ENCODE assay signal across 21 cellular contexts in the genomic region with DNA sequence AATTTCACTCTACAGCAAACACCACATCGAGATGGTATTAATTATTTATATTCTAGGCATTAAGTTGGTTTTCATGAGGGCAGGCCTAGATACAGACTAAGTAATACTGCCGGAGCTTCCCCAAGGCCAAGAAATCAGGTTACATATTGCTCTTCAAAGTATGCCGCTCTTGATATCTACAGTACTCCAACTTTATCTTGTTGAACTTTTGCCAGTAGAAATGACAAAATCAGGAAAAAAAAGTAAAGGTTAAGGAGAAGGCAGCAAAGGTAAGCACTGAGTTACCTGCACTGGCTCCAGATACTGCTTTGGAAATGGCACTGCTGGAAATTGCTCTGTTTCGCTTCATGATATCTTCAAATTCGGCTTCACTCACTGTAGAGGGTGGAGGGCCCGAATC. TPM values are rescaled to one million over a fixed set of nuclear protein-coding genes. Genes with fewer than 3 reads are reported as not detected.
DNase-seq lines count a peak whose midpoint lies in the region; ATAC-seq and TF ChIP-seq lines count a peak whose summit lies in the region.
"Had no signal": no experiment of that assay in that cellular context is flagged by ENCODE, and none has a peak within 500 bp of the region (broad histone marks: within the 10 kb centered on the region; RNA-seq: fewer than 3 reads in every experiment).

No MANE protein-coding gene starts in this region.

- H3K4me3 Mint-ChIP-seq in activated T-cell treated with anti-CD3 and anti-CD28 coated beads, Interleukin-2, amount 50 U/mL, for 72 hours = no peak overlapping the region
- H3K4me3 Mint-ChIP-seq in activated CD8-positive, alpha-beta T cell treated with anti-CD3 and anti-CD28 coated beads for 36 hours = no peak overlapping the region
- H3K4me3 Mint-ChIP-seq: CD4-positive, CD25-positive, alpha-beta regulatory T cell had no signal

- peaks cover 31% of the 10 kb centered on the region for H3F3A ChIP-seq in MM.1S (ENCODE audit: insufficient read depth, low read length)

- peaks cover 22% of the 10 kb centered on the region for H3K4me1 Mint-ChIP-seq in activated T-cell treated with anti-CD3 and anti-CD28 coated beads, Interleukin-2, amount 50 U/mL, for 72 hours (ENCODE audit: low read depth)
- H3K4me1 Mint-ChIP-seq in activated CD8-positive, alpha-beta T cell treated with anti-CD3 and anti-CD28 coated beads for 36 hours (ENCODE audit: low read depth) = peaks cover 33% of the 10 kb centered on the region

- H3K27ac ChIP-seq in MM.1S (ENCODE audit: low read length) (peak overlapping the region; percentile 81; the same call in 1 of the 2 replicates), neutrophil (peak overlapping the region; percentile 90)
- H3K27ac ChIP-seq in effector memory CD4-positive, alpha-beta T cell (ENCODE audit: insufficient read depth, low read length, poor library complexity, severe bottlenecking) = no peak overlapping the region

- TF ChIP-seq CTCF in MM.1S (IDR thresholded peaks at IDR 0.05; ENCODE audit: low read length) = no peak
- no peak for TF ChIP-seq CTCF in activated CD8-positive, alpha-beta T cell treated with anti-CD3 and anti-CD28 coated beads for 36 hours (IDR thresholded peaks at IDR 0.05)
- TF ChIP-seq CTCF in neutrophil (IDR thresholded peaks at IDR 0.05) = no peak

- H3K79me2 ChIP-seq in MM.1S (ENCODE audit: low read length) = peaks cover 77% of the 10 kb centered on the region

- H3K4me2 ChIP-seq in MM.1S (ENCODE audit: low read depth, low read length) = peak overlapping the region; percentile 47; the same call in 1 of the 2 replicates

- no peak for ATAC-seq in activated T-cell treated with anti-CD3 and anti-CD28 coated beads, Interleukin-2, amount 50 U/mL, for 72 hours (replicated peaks in 1 of 2)
- no peak for ATAC-seq in activated CD8-positive, alpha-beta T cell treated with anti-CD3 and anti-CD28 coated beads for 36 hours
- ATAC-seq: HCT116, K562 had no signal

- H3K9me2 ChIP-seq in MM.1S (replicated peaks; ENCODE audit: insufficient read depth, low read length) = no peaks in the 10 kb centered on the region

- peaks cover 47% of the 10 kb centered on the region for H3K4me1 ChIP-seq in MM.1S (ENCODE audit: low read length)
- H3K4me1 ChIP-seq in neutrophil (ENCODE audit: control insufficient read depth in 1 of 2, insufficient read depth in 1 of 2, low read depth in 1 of 2, low read length in 1 of 2) = peaks cover 42 to 44% of the 10 kb centered on the region in 2 experiments
- no peaks in the 10 kb centered on the region for H3K4me1 ChIP-seq in effector memory CD4-positive, alpha-beta T cell (ENCODE audit: control insufficient read depth, insufficient read depth, low read length, poor library complexity, severe bottlenecking)
- H3K4me1 ChIP-seq: BE2C had no signal

- H3K9ac ChIP-seq in MM.1S (ENCODE audit: low read length) = no peak overlapping the region

- CTCF ChIA-PET in activated CD8-positive, alpha-beta T cell treated with anti-CD3 and anti-CD28 coated beads for 36 hours (lab: Charles Lee) = interaction anchor here (1.3 kb wide), 1 partner anchor 20 kb away, joined by 3 read pairs; no protein-coding TSS in a partner anchor

- H3K4me3 ChIP-seq in MM.1S (ENCODE audit: low read length) = no peak overlapping the region
- no peak overlapping the region for H3K4me3 ChIP-seq in neutrophil (ENCODE audit: low read depth in 1 of 2, low read length in 1 of 2)
- H3K4me3 ChIP-seq in effector memory CD4-positive, alpha-beta T cell (ENCODE audit: insufficient read depth, low read depth, low read length, poor library complexity, severe bottlenecking) = no peak overlapping the region
- H3K4me3 ChIP-seq: K562, MG63 had no signal

- POLR2A ChIA-PET in activated CD8-positive, alpha-beta T cell treated with anti-CD3 and anti-CD28 coated beads for 36 hours (lab: Charles Lee) = no interaction called here

- no peak for DNase-seq in activated T-cell treated with anti-CD3 and anti-CD28 coated beads, Interleukin-2, amount 50 U/mL, for 72 hours
- DNase-seq in activated T-cell treated with anti-CD3 and anti-CD28 coated beads, Interleukin-2, amount 50 U/mL, for 1 hour = no peak
- DNase-seq in MM.1S = no peak
- no peak for DNase-seq in activated CD8-positive, alpha-beta T cell treated with anti-CD3 and anti-CD28 coated beads for 36 hours
- DNase-seq in NCI-H1105 treated with DMSO at 0.1 percent for 48 hours (lab: John Stamatoyannopoulos, UW) = no peak
- no peak for DNase-seq in effector memory CD4-positive, alpha-beta T cell
- DNase-seq: BE2C; CD4-positive, CD25-positive, alpha-beta regulatory T cell; EL; GF-D8; MG63; NCI-H1048; NCI-H1436; NCI-H187 treated with DMSO at 0.1 percent for 48 hours; NCI-H2107; NCI-H446 treated with DMSO at 0.1 percent for 48 hours; NCI-H526 treated with DMSO at 0.1 percent for 48 hours; Right ventricle myocardium superior had no signal

- no peaks in the 10 kb centered on the region for H3K27me3 Mint-ChIP-seq in activated T-cell treated with anti-CD3 and anti-CD28 coated beads, Interleukin-2, amount 50 U/mL, for 72 hours (ENCODE audit: low read depth)
- H3K27me3 Mint-ChIP-seq in activated CD8-positive, alpha-beta T cell treated with anti-CD3 and anti-CD28 coated beads for 36 hours = no peaks in the 10 kb centered on the region
- H3K27me3 Mint-ChIP-seq: CD4-positive, CD25-positive, alpha-beta regulatory T cell had no signal

- no peaks in the 10 kb centered on the region for H3K9me3 Mint-ChIP-seq in activated T-cell treated with anti-CD3 and anti-CD28 coated beads, Interleukin-2, amount 50 U/mL, for 72 hours
- no peaks in the 10 kb centered on the region for H3K9me3 Mint-ChIP-seq in activated CD8-positive, alpha-beta T cell treated with anti-CD3 and anti-CD28 coated beads for 36 hours
- H3K9me3 Mint-ChIP-seq: CD4-positive, CD25-positive, alpha-beta regulatory T cell had no signal

- no peak overlapping the region for H2AFZ ChIP-seq in MM.1S (ENCODE audit: low read length)

- H3K36me3 ChIP-seq in MM.1S (replicated peaks; ENCODE audit: insufficient read depth, low read length) (peaks cover 36% of the 10 kb centered on the region), neutrophil (peaks cover 79% of the 10 kb centered on the region)
- H3K36me3 ChIP-seq in effector memory CD4-positive, alpha-beta T cell (ENCODE audit: control insufficient read depth, insufficient read depth, low read length) = peaks cover 87% of the 10 kb centered on the region

- intact Hi-C loops in activated CD8-positive, alpha-beta T cell treated with anti-CD3 and anti-CD28 coated beads for 36 hours (cut with micrococcal nuclease) = no loop called here

- H3K27me3 ChIP-seq in MM.1S (replicated peaks; ENCODE audit: insufficient read depth, low read length) (no peaks in the 10 kb centered on the region), neutrophil (no peaks in the 10 kb centered on the region)
- no peaks in the 10 kb centered on the region for H3K27me3 ChIP-seq in effector memory CD4-positive, alpha-beta T cell (replicated peaks; ENCODE audit: control insufficient read depth, insufficient read depth, low read length, poor library complexity, severe bottlenecking)
- H3K27me3 ChIP-seq: BE2C, MG63 had no signal

- no peaks in the 10 kb centered on the region for H4K20me1 ChIP-seq in MM.1S (ENCODE audit: insufficient read depth, low read length)

- peaks cover 17 to 60% of the 10 kb centered on the region in 2 donors for H3K36me3 Mint-ChIP-seq in activated T-cell treated with anti-CD3 and anti-CD28 coated beads, Interleukin-2, amount 50 U/mL, for 72 hours (ENCODE audit: insufficient read depth in 2 of 2)
- peaks cover 77% of the 10 kb centered on the region for H3K36me3 Mint-ChIP-seq in activated CD8-positive, alpha-beta T cell treated with anti-CD3 and anti-CD28 coated beads for 36 hours (ENCODE audit: low read depth)

- peak overlapping the region; percentile 90 for H3K27ac Mint-ChIP-seq in activated T-cell treated with anti-CD3 and anti-CD28 coated beads, Interleukin-2, amount 50 U/mL, for 72 hours
- H3K27ac Mint-ChIP-seq in activated CD8-positive, alpha-beta T cell treated with anti-CD3 and anti-CD28 coated beads for 36 hours = peak overlapping the region; percentile 81

- H3K9me3 ChIP-seq in MM.1S (replicated peaks; ENCODE audit: insufficient read depth, low read length) (no peaks in the 10 kb centered on the region), neutrophil (no peaks in the 10 kb centered on the region)
- no peaks in the 10 kb centered on the region for H3K9me3 ChIP-seq in effector memory CD4-positive, alpha-beta T cell (ENCODE audit: control insufficient read depth, low read length)
- H3K9me3 ChIP-seq: BE2C, MG63 had no signal

RNA-seq across cellular contexts. Expression of a gene that starts 14.4 kb away (rescaled TPM):
- 100 to 1,000 TPM; 164 to 223 TPM for total RNA-seq in activated T-cell treated with anti-CD3 and anti-CD28 coated beads, Interleukin-2, amount 50 U/mL, for 72 hours
- total RNA-seq in activated CD8-positive, alpha-beta T cell treated with anti-CD3 and anti-CD28 coated beads for 36 hours = 100 to 1,000 TPM in 1 of 2 experiments, 10 to 100 TPM in 1; 98.5 to 105 TPM

RNA-seq across cellular contexts. Expression of a gene that starts 14.5 kb away (rescaled TPM):
- 10 to 100 TPM; 36.6 to 40.7 TPM for total RNA-seq in activated T-cell treated with anti-CD3 and anti-CD28 coated beads, Interleukin-2, amount 50 U/mL, for 72 hours
- total RNA-seq in activated CD8-positive, alpha-beta T cell treated with anti-CD3 and anti-CD28 coated beads for 36 hours = 10 to 100 TPM; 33.6 to 35.3 TPM

RNA-seq across cellular contexts. Expression of a gene that starts 23.0 kb away (rescaled TPM):
- 10 to 100 TPM; 16.7 to 20.3 TPM for total RNA-seq in activated T-cell treated with anti-CD3 and anti-CD28 coated beads, Interleukin-2, amount 50 U/mL, for 72 hours
- total RNA-seq in activated CD8-positive, alpha-beta T cell treated with anti-CD3 and anti-CD28 coated beads for 36 hours = 1 to 10 TPM; 8.6 to 9.3 TPM

RNA-seq across cellular contexts. Expression of a gene that starts 53.2 kb away (rescaled TPM):
- 10 to 100 TPM; 42.0 to 45.0 TPM for total RNA-seq in activated T-cell treated with anti-CD3 and anti-CD28 coated beads, Interleukin-2, amount 50 U/mL, for 72 hours
- 10 to 100 TPM; 38.6 to 47.0 TPM for total RNA-seq in activated CD8-positive, alpha-beta T cell treated with anti-CD3 and anti-CD28 coated beads for 36 hours

RNA-seq across cellular contexts. Expression of a gene that starts 53.7 kb away (rescaled TPM):
- total RNA-seq in activated T-cell treated with anti-CD3 and anti-CD28 coated beads, Interleukin-2, amount 50 U/mL, for 72 hours = 10 to 100 TPM; 37.9 to 43.0 TPM
- total RNA-seq in activated CD8-positive, alpha-beta T cell treated with anti-CD3 and anti-CD28 coated beads for 36 hours = 10 to 100 TPM; 32.4 to 33.5 TPM
